9 cellular contexts compared by ENCODE assay signal in the genomic region with DNA sequence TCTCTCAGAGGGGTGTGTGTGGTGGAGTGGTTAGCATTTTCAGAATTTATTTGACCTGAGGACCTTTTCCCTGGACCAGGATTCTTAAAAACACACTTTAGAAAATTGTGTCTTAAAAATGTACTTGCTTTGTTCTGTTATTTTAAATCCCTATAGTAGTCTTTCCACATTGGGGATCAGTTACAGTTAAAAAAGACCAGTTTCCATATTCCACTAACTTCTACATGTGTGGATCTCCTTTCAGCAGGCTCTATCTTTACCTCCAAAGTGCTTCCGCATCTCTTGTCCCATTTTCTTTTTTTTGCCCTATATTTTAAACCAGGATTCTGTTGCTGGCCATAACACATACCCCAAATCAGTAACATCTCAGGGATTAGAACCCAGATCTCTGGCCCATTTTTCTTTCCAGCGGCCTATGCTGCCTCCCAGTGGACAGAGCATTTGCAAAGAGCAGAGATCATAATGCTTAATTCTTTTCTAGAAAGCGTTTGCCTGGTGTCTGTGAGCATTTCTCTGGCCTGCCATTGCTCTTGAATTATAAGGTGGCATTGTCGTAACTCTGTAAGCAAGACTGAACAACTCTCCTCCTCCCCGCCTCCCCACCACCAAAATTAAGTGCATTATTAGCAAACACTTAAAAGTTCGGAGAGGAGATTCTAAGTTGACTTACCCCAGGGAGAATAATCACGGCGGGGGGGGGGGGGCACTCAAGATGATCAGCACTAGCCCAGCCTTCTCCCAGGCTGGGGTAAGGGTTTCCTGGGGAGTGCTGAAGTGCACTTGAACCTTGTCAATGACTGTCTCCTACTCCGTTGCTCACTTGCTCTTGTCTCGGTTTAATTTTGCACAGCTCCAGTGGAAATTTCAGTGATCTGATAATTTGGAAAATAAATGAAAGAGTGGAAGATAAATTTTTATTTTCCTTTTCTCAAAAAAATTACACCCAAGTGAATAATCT. TPM values are rescaled to one million over a fixed set of nuclear protein-coding genes. Genes with fewer than 3 reads are reported as not detected.
DNase-seq lines count a peak whose midpoint lies in the region; ATAC-seq and TF ChIP-seq lines count a peak whose summit lies in the region.
"Had no signal": no experiment of that assay in that cellular context is flagged by ENCODE, and none has a peak within 500 bp of the region (broad histone marks: within the 10 kb centered on the region; RNA-seq: fewer than 3 reads in every experiment).

No MANE protein-coding gene starts in this region.

- no peak overlapping the region for H3K4me3 ChIP-seq in HEK293 (ENCODE audit: low read depth, low read length)

- no peak for ATAC-seq in T-cell (replicated peaks in 1 of 4)
- ATAC-seq in stimulated activated effector memory CD8-positive, alpha-beta T cell treated with anti-CD3 and anti-CD28 coated beads, Interleukin-12 subunit alpha, Interleukin-12 subunit beta, amount 100 ng/mL, for 72 hours, result no peak

- no peaks in the 10 kb centered on the region for H3K9me3 Mint-ChIP-seq in T-cell
- H3K9me3 Mint-ChIP-seq in CD14-positive monocyte, result no peaks in the 10 kb centered on the region
- H3K9me3 Mint-ChIP-seq in stimulated activated effector memory CD8-positive, alpha-beta T cell treated with anti-CD3 and anti-CD28 coated beads, Interleukin-12 subunit alpha, Interleukin-12 subunit beta, amount 100 ng/mL, for 72 hours, result peaks cover 4% of the 10 kb centered on the region
- H3K9me3 Mint-ChIP-seq in mesothelial cell of epicardium, result no peaks in the 10 kb centered on the region
- H3K9me3 Mint-ChIP-seq: activated CD4-positive, alpha-beta memory T cell treated with anti-CD3 and anti-CD28 coated beads, Interleukin-2, amount 10 ng/mL, durations not matched to agents 7 days and 5 days had no signal

- POLR2A ChIA-PET in HEK293 (lab: Yijun Ruan, JAX) (interaction anchor here (2.0 kb wide), 1 partner anchor 59 kb away, joined by 8 read pairs; the partner anchor contains the start of gene PBX1), T-cell (lab: Charles Lee) (interaction anchor here in 1 of 2 donors (1.2 kb wide), 1 partner anchor 19 kb away, joined by 4 read pairs; no protein-coding TSS in a partner anchor)

- H3K4me3 Mint-ChIP-seq in T-cell (no peak overlapping the region), CD14-positive monocyte (no peak overlapping the region), mesothelial cell of epicardium (no peak overlapping the region)
- no peak overlapping the region for H3K4me3 Mint-ChIP-seq in stimulated activated effector memory CD8-positive, alpha-beta T cell treated with anti-CD3 and anti-CD28 coated beads, Interleukin-12 subunit alpha, Interleukin-12 subunit beta, amount 100 ng/mL, for 72 hours
- H3K4me3 Mint-ChIP-seq: activated CD4-positive, alpha-beta memory T cell treated with anti-CD3 and anti-CD28 coated beads, Interleukin-2, amount 10 ng/mL, durations not matched to agents 7 days and 5 days had no signal

- CTCF ChIA-PET in HEK293 (lab: Yijun Ruan, JAX), result interaction anchor here (0.6 to 2.5 kb wide), 10 partner anchors 7 to 378 kb away, joined by 3 to 13 read pairs (median 3); no protein-coding TSS in a partner anchor
- CTCF ChIA-PET in T-cell (lab: Charles Lee), result no interaction called here

- TF ChIP-seq CTCF in HEK293 (tag by site-specific recombination; IDR thresholded peaks at IDR 0.05) (peak; percentile 65; the same call in 1 of the 2 replicates), CD14-positive monocyte (IDR thresholded peaks at IDR 0.05) (no peak), mesothelial cell of epicardium (IDR thresholded peaks at IDR 0.05; ENCODE audit: unreplicated experiment) (no peak)

- DNase-seq in A172 (ENCODE audit: low spot score), result peak; percentile 21
- DNase-seq in SK-N-DZ (ENCODE audit: low spot score), result peak; percentile 12
- DNase-seq in iris pigment epithelial cell (ENCODE audit: low read depth), result peak; percentile 31
- DNase-seq in T-cell, result no peak
- DNase-seq in CD14-positive monocyte (ENCODE audit: low spot score), result no peak
- DNase-seq in stimulated activated effector memory CD8-positive, alpha-beta T cell treated with anti-CD3 and anti-CD28 coated beads, Interleukin-12 subunit alpha, Interleukin-12 subunit beta, amount 100 ng/mL, for 72 hours (ENCODE audit: low spot score in 2 of 2), result no peak
- DNase-seq in mesothelial cell of epicardium (ENCODE audit: low spot score in 2 of 2, unreplicated experiment in 2 of 2), result no peak
- DNase-seq: activated CD4-positive, alpha-beta memory T cell treated with anti-CD3 and anti-CD28 coated beads, Interleukin-2, amount 10 ng/mL, durations not matched to agents 7 days and 5 days had no signal

- H3K27me3 Mint-ChIP-seq in T-cell, result peaks cover 0 to 3% of the 10 kb centered on the region in 2 donors
- H3K27me3 Mint-ChIP-seq in CD14-positive monocyte (ENCODE audit: low read depth in 3 of 3), result peaks cover 1 to 4% (median 2%) of the 10 kb centered on the region in 3 donors
- no peaks in the 10 kb centered on the region for H3K27me3 Mint-ChIP-seq in mesothelial cell of epicardium (ENCODE audit: low read depth)
- H3K27me3 Mint-ChIP-seq: activated CD4-positive, alpha-beta memory T cell treated with anti-CD3 and anti-CD28 coated beads, Interleukin-2, amount 10 ng/mL, durations not matched to agents 7 days and 5 days had no signal

- peaks cover 19% of the 10 kb centered on the region for H3K4me1 ChIP-seq in HEK293 (ENCODE audit: control insufficient read depth, insufficient read depth, low read length)

- no peak overlapping the region for H3K27ac ChIP-seq in HEK293 (ENCODE audit: extremely low read depth, low read depth, low read length)

- no peak overlapping the region for H3K27ac Mint-ChIP-seq in T-cell
- H3K27ac Mint-ChIP-seq in CD14-positive monocyte, result no peak overlapping the region
- no peak overlapping the region for H3K27ac Mint-ChIP-seq in stimulated activated effector memory CD8-positive, alpha-beta T cell treated with anti-CD3 and anti-CD28 coated beads, Interleukin-12 subunit alpha, Interleukin-12 subunit beta, amount 100 ng/mL, for 72 hours
- H3K27ac Mint-ChIP-seq in mesothelial cell of epicardium, result no peak overlapping the region
- H3K27ac Mint-ChIP-seq: activated CD4-positive, alpha-beta memory T cell treated with anti-CD3 and anti-CD28 coated beads, Interleukin-2, amount 10 ng/mL, durations not matched to agents 7 days and 5 days had no signal

- H3K9me3 ChIP-seq in HEK293 (ENCODE audit: control insufficient read depth, insufficient read depth, low read depth, low read length), result no peaks in the 10 kb centered on the region

- H3K36me3 Mint-ChIP-seq in T-cell, result no peaks in the 10 kb centered on the region
- H3K36me3 Mint-ChIP-seq in CD14-positive monocyte, result no peaks in the 10 kb centered on the region
- no peaks in the 10 kb centered on the region for H3K36me3 Mint-ChIP-seq in stimulated activated effector memory CD8-positive, alpha-beta T cell treated with anti-CD3 and anti-CD28 coated beads, Interleukin-12 subunit alpha, Interleukin-12 subunit beta, amount 100 ng/mL, for 72 hours
- peaks cover 8% of the 10 kb centered on the region for H3K36me3 Mint-ChIP-seq in mesothelial cell of epicardium

- H3K36me3 ChIP-seq in HEK293 (ENCODE audit: control insufficient read depth in 2 of 2, insufficient read depth in 1 of 2, low read length in 2 of 2), result no peaks in the 10 kb centered on the region

- intact Hi-C loops in CD14-positive monocyte (cut with micrococcal nuclease), result no loop called here

- H3K4me1 Mint-ChIP-seq in T-cell, result no peaks in the 10 kb centered on the region
- H3K4me1 Mint-ChIP-seq in CD14-positive monocyte, result no peaks in the 10 kb centered on the region
- no peaks in the 10 kb centered on the region for H3K4me1 Mint-ChIP-seq in stimulated activated effector memory CD8-positive, alpha-beta T cell treated with anti-CD3 and anti-CD28 coated beads, Interleukin-12 subunit alpha, Interleukin-12 subunit beta, amount 100 ng/mL, for 72 hours
- peaks cover 59% of the 10 kb centered on the region for H3K4me1 Mint-ChIP-seq in mesothelial cell of epicardium
- H3K4me1 Mint-ChIP-seq: activated CD4-positive, alpha-beta memory T cell treated with anti-CD3 and anti-CD28 coated beads, Interleukin-2, amount 10 ng/mL, durations not matched to agents 7 days and 5 days had no signal

TF ChIP-seq in HEK293, 187 proteins besides CTCF, POLR2A, EP300 and RAD21 (continues in another document):
- no peak for TF ChIP-seq KLF17 (tag by site-specific recombination; IDR thresholded peaks at IDR 0.05)
- no peak for TF ChIP-seq ZNF280C (tag by site-specific recombination; IDR thresholded peaks at IDR 0.05)
- TF ChIP-seq ZFP69B (tag by site-specific recombination; IDR thresholded peaks at IDR 0.05), result peak; percentile 18; the same call in 1 of the 2 replicates
- no peak for TF ChIP-seq SCRT1 (tag by site-specific recombination; IDR thresholded peaks at IDR 0.05; ENCODE audit: borderline replicate concordance)

RNA-seq across cellular contexts. Expression of gene PBX1, which starts 58.9 kb away (rescaled TPM):
- 10.0 and 11.7 TPM in 2 replicates for total RNA-seq in A172 (2014; rRNA removed; shearing (Covaris generic))
- polyA plus RNA-seq in SK-N-DZ (2014; cell fraction: cytosol; rRNA removed), result 10.4 and 11.3 TPM in 2 replicates
- polyA plus RNA-seq in SK-N-DZ (2014; cell fraction: nucleus; rRNA removed), result 6.7 and 6.9 TPM in 2 replicates
- total RNA-seq in T-cell, result 1 to 10 TPM in 4 of 5 donors, under 1 TPM in 1; 0.92 to 2.9 (median 1.8) TPM
- polyA plus RNA-seq in CD14-positive monocyte, result not detected
- total RNA-seq in mesothelial cell of epicardium, result 699 to 723 TPM (median 719 TPM) in 3 replicates

Comparison
In these comparisons a context has a peak if more than half of its experiments do, and no peak if none do; other contexts are left out.
1. DNase-seq: peak in A172 (single experiment), SK-N-DZ (single experiment) and iris pigment epithelial cell (single experiment); none in T-cell (0 of 34), CD14-positive monocyte (single experiment), stimulated activated effector memory CD8-positive, alpha-beta T cell treated with anti-CD3 and anti-CD28 coated beads, Interleukin-12 subunit alpha, Interleukin-12 subunit beta, amount 100 ng/mL, for 72 hours (0 of 2) and mesothelial cell of epicardium (0 of 2).
2. RNA of gene PBX1, which starts 58.9 kb away (total RNA-seq): 699 to 723 TPM in mesothelial cell of epicardium; 10.0 to 11.7 TPM in A172 and 0.92 to 2.9 TPM in T-cell; every median in the first group is over 10 times any median in the second.